In genomic region chr1:237074371-237075117, GRCh38 we compare ENCODE assay signal across 1 cellular context.
TF ChIP-seq lines count a peak whose summit lies in the region.

No MANE protein-coding gene starts in this region.

TF ChIP-seq in GM23338, 12 proteins besides CTCF, POLR2A, EP300 and RAD21 (continued from another document):
- TF ChIP-seq REST (IDR thresholded peaks at IDR 0.05; ENCODE audit: unreplicated experiment) (no peak), ZNF331 (CRISPR knock-in tag; IDR thresholded peaks at IDR 0.05; ENCODE audit: low read depth) (no peak), EZH2 (IDR thresholded peaks at IDR 0.05; ENCODE audit: low read depth, unreplicated experiment) (no peak), NANOG (IDR thresholded peaks at IDR 0.05; ENCODE audit: borderline replicate concordance) (no peak), CREB1 (CRISPR knock-in tag; IDR thresholded peaks at IDR 0.05; ENCODE audit: low read depth) (no peak), ZNF462 (CRISPR knock-in tag; IDR thresholded peaks at IDR 0.05) (no peak), EZH2phosphoT487 (IDR thresholded peaks at IDR 0.05; ENCODE audit: unreplicated experiment) (no peak), ZNF114 (CRISPR knock-in tag; IDR thresholded peaks at IDR 0.05) (no peak)
- TF ChIP-seq, protein P1, sequence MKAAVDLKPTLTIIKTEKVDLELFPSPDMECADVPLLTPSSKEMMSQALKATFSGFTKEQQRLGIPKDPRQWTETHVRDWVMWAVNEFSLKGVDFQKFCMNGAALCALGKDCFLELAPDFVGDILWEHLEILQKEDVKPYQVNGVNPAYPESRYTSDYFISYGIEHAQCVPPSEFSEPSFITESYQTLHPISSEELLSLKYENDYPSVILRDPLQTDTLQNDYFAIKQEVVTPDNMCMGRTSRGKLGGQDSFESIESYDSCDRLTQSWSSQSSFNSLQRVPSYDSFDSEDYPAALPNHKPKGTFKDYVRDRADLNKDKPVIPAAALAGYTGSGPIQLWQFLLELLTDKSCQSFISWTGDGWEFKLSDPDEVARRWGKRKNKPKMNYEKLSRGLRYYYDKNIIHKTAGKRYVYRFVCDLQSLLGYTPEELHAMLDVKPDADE (IDR thresholded peaks at IDR 0.05) = no peak
